Comparison of ENCODE assay signal across 24 cellular contexts in genomic region chr7:148556892-148557291, GRCh38. TPM values are rescaled to one million over a fixed set of nuclear protein-coding genes. Genes with fewer than 3 reads are reported as not detected.
DNase-seq lines count a peak whose midpoint lies in the region; ATAC-seq and TF ChIP-seq lines count a peak whose summit lies in the region.
"Had no signal": no experiment of that assay in that cellular context is flagged by ENCODE, and none has a peak within 500 bp of the region (broad histone marks: within the 10 kb centered on the region; RNA-seq: fewer than 3 reads in every experiment).

No MANE protein-coding gene starts in this region.

- no peak overlapping the region for H4K5ac ChIP-seq in mesendoderm (ENCODE audit: low read length)

- H3K56ac ChIP-seq in mesendoderm (ENCODE audit: low read length) = no peak overlapping the region

- no peak overlapping the region for H3K4ac ChIP-seq in mesendoderm (ENCODE audit: low read depth, low read length)

- H3K79me1 ChIP-seq in mesendoderm (ENCODE audit: low read length) = no peaks in the 10 kb centered on the region

- H3K27ac ChIP-seq in KMS-11 (peak overlapping the region; percentile 13; the same call in 1 of the 2 replicates), mesendoderm (ENCODE audit: low read depth, low read length) (no peak overlapping the region)
- H3K27ac ChIP-seq: left ventricle myocardium inferior, PC-9, upper lobe of left lung, WERI-Rb-1 had no signal

- H3K79me2 ChIP-seq in KMS-11 (ENCODE audit: insufficient read depth, low read depth) = no peaks in the 10 kb centered on the region
- no peaks in the 10 kb centered on the region for H3K79me2 ChIP-seq in mesendoderm (ENCODE audit: control insufficient read depth, insufficient read depth, low read length)

- H2AK5ac ChIP-seq in mesendoderm (ENCODE audit: low read length) = no peak overlapping the region

- WGBS in mesendoderm (ENCODE audit: extremely low coverage, insufficient coverage, low lambda C conversion rate) = no CpG with 5 or more reads among the region's 3 CpGs

- H3K36me3 ChIP-seq in KMS-11 (ENCODE audit: insufficient read depth) (no peaks in the 10 kb centered on the region), mesendoderm (ENCODE audit: control insufficient read depth, insufficient read depth, low read length) (no peaks in the 10 kb centered on the region)
- H3K36me3 ChIP-seq: left ventricle myocardium inferior, upper lobe of left lung, WERI-Rb-1 had no signal

- no peak overlapping the region for H4K8ac ChIP-seq in mesendoderm (ENCODE audit: low read depth, low read length)

- no peak overlapping the region for H3K23ac ChIP-seq in mesendoderm (ENCODE audit: low read length)

- H3K27me3 ChIP-seq in KMS-11 (ENCODE audit: insufficient read depth, low read depth) (no peaks in the 10 kb centered on the region), mesendoderm (ENCODE audit: insufficient read depth, low read length, poor library complexity) (no peaks in the 10 kb centered on the region)
- H3K27me3 ChIP-seq: upper lobe of left lung had no signal

- no peaks in the 10 kb centered on the region for H4K20me1 ChIP-seq in KMS-11 (ENCODE audit: insufficient read depth)

- DNase-seq in NCI-H748 (lab: John Stamatoyannopoulos, UW; ENCODE audit: unreplicated experiment) (peak; percentile 58), NCI-H748 treated with DMSO at 0.1 percent for 48 hours (lab: John Stamatoyannopoulos, UW) (no peak), RPMI8226 (peak; percentile 41), mesendoderm (peak; percentile 29), GM03348 (ENCODE audit: low spot score) (no peak)
- DNase-seq: activated CD4-positive, alpha-beta T cell treated with anti-CD3 and anti-CD28 coated beads, Interleukin-2, amount 50 U/mL, for 1 hour; activated naive CD8-positive, alpha-beta T cell treated with anti-CD3 and anti-CD28 coated beads for 36 hours; CD4-positive, CD25-positive, alpha-beta regulatory T cell; erythroblast; foreskin melanocyte; HFFc6; hippocampal formation; KG1; left ventricle myocardium inferior; NCI-H2171 treated with DMSO at 0.1 percent for 48 hours; NCI-H526 treated with DMSO at 0.1 percent for 48 hours; PC-9; posterior cingulate gyrus; stimulated activated CD4-positive, alpha-beta T cell treated with anti-CD3 and anti-CD28 coated beads, Interleukin-15, amount 100 ng/mL, for 24 hours; WERI-Rb-1 had no signal

- no peak overlapping the region for H2BK15ac ChIP-seq in mesendoderm (replicated peaks; ENCODE audit: low read depth)

- no peak overlapping the region for H2BK5ac ChIP-seq in mesendoderm (ENCODE audit: low read length)

- peaks cover 73% of the 10 kb centered on the region for H3K4me1 ChIP-seq in KMS-11 (ENCODE audit: low read depth, poor library complexity, severe bottlenecking)
- no peaks in the 10 kb centered on the region for H3K4me1 ChIP-seq in mesendoderm (ENCODE audit: control insufficient read depth, low read depth, low read length)
- H3K4me1 ChIP-seq: left ventricle myocardium inferior, upper lobe of left lung had no signal

- H3K4me3 ChIP-seq in KMS-11 (IDR thresholded peaks at IDR 0.05; ENCODE audit: insufficient read depth, low read depth, low read length) (no peak overlapping the region), mesendoderm (ENCODE audit: low read length) (no peak overlapping the region)
- H3K4me3 ChIP-seq: left ventricle myocardium inferior, PC-9, upper lobe of left lung had no signal

- H2BK120ac ChIP-seq in mesendoderm (ENCODE audit: low read depth, low read length) = no peak overlapping the region

- H3K4me2 ChIP-seq in KMS-11 = peak overlapping the region; percentile 36
- no peak overlapping the region for H3K4me2 ChIP-seq in mesendoderm (ENCODE audit: low read length)
- H3K4me2 ChIP-seq: PC-9 had no signal

- H2AFZ ChIP-seq in KMS-11 (ENCODE audit: low read depth) = no peak overlapping the region
- H2AFZ ChIP-seq: PC-9 had no signal

- ATAC-seq in GM21529 (IDR thresholded peaks at IDR 0.05; ENCODE audit: unreplicated experiment) = no peak
- ATAC-seq: sciatic nerve had no signal

- no peak overlapping the region for H3K9ac ChIP-seq in KMS-11
- no peak overlapping the region for H3K9ac ChIP-seq in mesendoderm (ENCODE audit: low read length)

- H3K18ac ChIP-seq in mesendoderm (ENCODE audit: low read length) = no peak overlapping the region

- TF ChIP-seq CTCF in KMS-11 (conservative IDR thresholded peaks at IDR 0.05; ENCODE audit: low read depth, low read length) = peak; percentile 31; the same call in 1 of the 2 replicates

RNA-seq across cellular contexts. Expression of gene C7orf33, which starts 33.7 kb away (rescaled TPM):
- polyA plus RNA-seq in mesendoderm (2013, experiment 1 of 2) = not detected
- not detected for polyA plus RNA-seq in mesendoderm (2013, experiment 2 of 2)
- polyA plus RNA-seq: CD4-positive, CD25-positive, alpha-beta regulatory T cell had no signal

Comparison
In these comparisons a context has a peak if more than half of its experiments do, and no peak if none do; other contexts are left out.
1. DNase-seq: peak in NCI-H748 (single experiment), RPMI8226 (single experiment) and mesendoderm (single experiment); none in NCI-H748 treated with DMSO at 0.1 percent for 48 hours (single experiment) and GM03348 (single experiment).